In genomic region chr20:62740286-62741141, GRCh38 we compare ENCODE assay signal across 8 cellular contexts. TPM values are rescaled to one million over a fixed set of nuclear protein-coding genes. Genes with fewer than 3 reads are reported as not detected.
A peak's percentile ranks its signal among the peaks of the same experiment; 100 is the strongest.
DNase-seq lines count a peak whose midpoint lies in the region; ATAC-seq and TF ChIP-seq lines count a peak whose summit lies in the region.

No MANE protein-coding gene starts in this region.

- H3K9ac ChIP-seq in neuronal stem cell (ENCODE audit: low read depth, low read length, poor library complexity) = no peak overlapping the region

- H3K36me3 ChIP-seq in neuronal stem cell (replicated peaks in 1 of 2; ENCODE audit: control insufficient read depth in 2 of 2, insufficient read depth in 2 of 2, low read length in 2 of 2) = no peaks in the 10 kb centered on the region
- no peaks in the 10 kb centered on the region for H3K36me3 ChIP-seq in transverse colon

- ATAC-seq in GM21528 (IDR thresholded peaks at IDR 0.05; ENCODE audit: low FRiP score, unreplicated experiment) = peak; percentile 66

- peak overlapping the region; percentile 81 for H2AFZ ChIP-seq in neuronal stem cell (ENCODE audit: low read length)

- H3K4me2 ChIP-seq in neuronal stem cell (ENCODE audit: insufficient read depth, low read length, poor library complexity, severe bottlenecking) = no peak overlapping the region

- H2BK15ac ChIP-seq in neuronal stem cell (ENCODE audit: low read length) = peak overlapping the region; percentile 45

- WGBS in neuronal stem cell (ENCODE audit: extremely low coverage in 2 of 2, insufficient read length in 2 of 2, insufficient replicate concordance in 1 of 2), 2 donors = no CpG with 5 or more reads among the region's 28 CpGs
- WGBS in transverse colon (ENCODE audit: low coverage in 1 of 2), 2 donors = 40 to 56% methylated on average over 6 to 28 of the region's 28 CpGs

- no peak for TF ChIP-seq POLR2A in transverse colon (IDR thresholded peaks at IDR 0.05)

- no peak overlapping the region for H2BK12ac ChIP-seq in neuronal stem cell (ENCODE audit: low read length)

- H4K8ac ChIP-seq in neuronal stem cell (ENCODE audit: low read depth, low read length) = no peak overlapping the region

- H3K27me3 ChIP-seq in neuronal stem cell (ENCODE audit: control insufficient read depth in 3 of 3, insufficient read depth in 3 of 3, low read depth in 1 of 3, low read length in 3 of 3) = peaks cover 0 to 25% (median 0%) of the 10 kb centered on the region in 3 experiments
- H3K27me3 ChIP-seq in transverse colon = peaks cover 28% of the 10 kb centered on the region

- peaks cover 11 to 17% of the 10 kb centered on the region in 2 donors for H3K4me1 ChIP-seq in neuronal stem cell (ENCODE audit: control insufficient read depth in 2 of 2, insufficient read depth in 1 of 2, low read depth in 1 of 2, low read length in 2 of 2)
- H3K4me1 ChIP-seq in transverse colon = peaks cover 4 to 26% (median 16%) of the 10 kb centered on the region in 4 donors

- no peak for TF ChIP-seq EP300 in transverse colon (IDR thresholded peaks at IDR 0.05; ENCODE audit: low read depth)

- H3K79me1 ChIP-seq in neuronal stem cell (ENCODE audit: low read depth, low read length) = no peaks in the 10 kb centered on the region

- in situ Hi-C loops in KBM-7 (cut with MboI; ENCODE audit: low pct_unique_long_range_greater_than_20kb, low sequenced_read_pairs) = no loop called here
- in situ Hi-C loops in transverse colon (cut with MboI; ENCODE audit: low pct_ligation_motif_present in 1 of 4, low pct_unique_long_range_greater_than_20kb in 1 of 4, low sequenced_read_pairs in 3 of 4) = no loop called here

- H4K91ac ChIP-seq in neuronal stem cell (ENCODE audit: low read depth, low read length, poor library complexity) = no peak overlapping the region

- no peak overlapping the region for H3K14ac ChIP-seq in neuronal stem cell (ENCODE audit: low read length)

- peak overlapping the region; percentile 75 for H3K18ac ChIP-seq in neuronal stem cell (ENCODE audit: low read length)

- H3K23ac ChIP-seq in neuronal stem cell (ENCODE audit: low read depth, low read length, poor library complexity) = no peak overlapping the region

- no peak overlapping the region for H2BK120ac ChIP-seq in neuronal stem cell (ENCODE audit: low read depth, low read length)

- no peak overlapping the region for H2BK5ac ChIP-seq in neuronal stem cell (ENCODE audit: low read length)

- H3K27ac ChIP-seq in neuronal stem cell (replicated peaks; ENCODE audit: low read length) (no peak overlapping the region), transverse colon (peak overlapping the region; percentile 43 to 81 (median 52))

- TF ChIP-seq CTCF in transverse colon (IDR thresholded peaks at IDR 0.05) = no peak

- intact Hi-C loops in transverse colon (cut with DNase I; ENCODE audit: low total_unique reads) = no loop called here

- H3K4me3 ChIP-seq in neuronal stem cell (ENCODE audit: low read length in 2 of 2) = no peak overlapping the region
- peak overlapping the region in 1 of 4 donors; percentile 14 for H3K4me3 ChIP-seq in transverse colon

- H3K9me3 ChIP-seq in neuronal stem cell (replicated peaks in 1 of 2; ENCODE audit: control insufficient read depth in 2 of 2, insufficient read depth in 1 of 2, low read depth in 1 of 2, low read length in 2 of 2) (no peaks in the 10 kb centered on the region), transverse colon (no peaks in the 10 kb centered on the region)

- H2AK5ac ChIP-seq in neuronal stem cell (ENCODE audit: low read depth, low read length) = peak overlapping the region; percentile 27

- DNase-seq in CD1c-positive myeloid dendritic cell (ENCODE audit: extremely low spot score) (peak; percentile 86), KBM-7 (peak; percentile 71), dedifferentiated amniotic fluid mesenchymal stem cell (ENCODE audit: extremely low spot score) (peak; percentile 55), neuronal stem cell (ENCODE audit: low spot score) (no peak), transverse colon (peak; percentile 47), NCI-H748 treated with DMSO at 0.1 percent for 48 hours (lab: John Stamatoyannopoulos, UW) (no peak)
- DNase-seq in activated CD4-positive, alpha-beta T cell treated with anti-CD3 and anti-CD28 coated beads for 24 hours (ENCODE audit: low read depth in 2 of 2) = peak; percentile 55 to 57

- no peak overlapping the region for H3K4ac ChIP-seq in neuronal stem cell (ENCODE audit: low read length)

RNA-seq across cellular contexts. Expression of gene NTSR1, which starts 31.9 kb away (rescaled TPM):
- 0.28 TPM for polyA plus RNA-seq in neuronal stem cell (2013, experiment 1 of 2)
- polyA plus RNA-seq in neuronal stem cell (2013, experiment 2 of 2) = 0.21 TPM
- total RNA-seq in transverse colon = 10 to 100 TPM in 1 of 4 donors, 1 to 10 TPM in 3; 1.5 to 23.9 (median 4.7) TPM

RNA-seq across cellular contexts. Expression of gene MRGBP, which starts 55.8 kb away (rescaled TPM):
- polyA plus RNA-seq in neuronal stem cell (2013, experiment 1 of 2) = 15.5 TPM
- 15.6 TPM for polyA plus RNA-seq in neuronal stem cell (2013, experiment 2 of 2)
- 10 to 100 TPM; 10.8 to 13.0 (median 11.9) TPM for total RNA-seq in transverse colon

Comparison
In these comparisons a context has a peak if more than half of its experiments do, and no peak if none do; other contexts are left out.
1. DNase-seq: peak in CD1c-positive myeloid dendritic cell (single experiment), KBM-7 (single experiment), activated CD4-positive, alpha-beta T cell treated with anti-CD3 and anti-CD28 coated beads for 24 hours (2 of 2), dedifferentiated amniotic fluid mesenchymal stem cell (single experiment) and transverse colon (single experiment); none in neuronal stem cell (single experiment) and NCI-H748 treated with DMSO at 0.1 percent for 48 hours (single experiment).